ENCODE assay signal across 16 cellular contexts in the genomic region with DNA sequence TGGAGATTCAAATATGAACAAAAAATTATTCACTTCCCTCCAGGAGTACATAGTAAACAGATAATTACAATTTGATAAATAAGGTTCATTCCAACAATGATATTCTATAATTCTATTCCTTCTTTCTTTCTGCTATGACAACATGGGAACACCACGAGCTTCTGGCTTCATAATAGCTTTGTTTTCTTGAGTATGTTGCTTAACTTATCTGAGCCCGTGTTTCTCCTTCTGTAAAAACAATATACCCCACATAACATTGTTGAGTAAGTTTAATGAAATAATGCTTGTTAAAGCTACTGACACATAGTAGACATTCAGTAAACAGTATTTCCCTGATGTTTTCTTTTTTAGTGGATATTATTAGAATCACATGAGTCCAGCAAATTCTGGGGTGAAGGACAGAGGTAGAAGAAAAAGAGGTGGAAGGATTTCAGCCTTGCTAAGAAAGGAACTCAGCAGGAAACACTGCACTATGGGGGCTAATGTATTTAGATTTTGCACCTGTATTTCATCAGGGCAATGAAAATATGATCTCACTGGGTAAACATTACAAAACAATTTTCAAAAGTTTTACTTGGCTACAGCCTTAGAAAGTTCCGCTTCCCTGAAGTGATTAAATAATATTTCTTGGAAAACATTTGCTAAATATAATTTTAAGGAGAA.
"Had no signal": no experiment of that assay in that cellular context is flagged by ENCODE, and none has a peak within 500 bp of the region (broad histone marks: within the 10 kb centered on the region; RNA-seq: fewer than 3 reads in every experiment).

No MANE protein-coding gene starts in this region.

- H3K79me2 ChIP-seq: hepatocyte had no signal

- FAIRE-seq: endometrium had no signal

- H3K9me3 ChIP-seq: esophagus squamous epithelium, ovary, testis had no signal

- H2AFZ ChIP-seq: hepatocyte had no signal

- H3K36me3 ChIP-seq: esophagus squamous epithelium, ovary had no signal

- H3K4me2 ChIP-seq: hepatocyte had no signal

- H3K4me3 ChIP-seq: esophagus squamous epithelium, hepatocyte, ovary, testis had no signal

- H3K4me1 ChIP-seq: esophagus squamous epithelium, testis had no signal

- ATAC-seq: activated naive CD8-positive, alpha-beta T cell treated with anti-CD3 and anti-CD28 coated beads, Interleukin-2, amount 50 U/mL, for 24 hours; activated T-cell treated with anti-CD3 and anti-CD28 coated beads, Interleukin-2, amount 50 U/mL, for 72 hours; stimulated activated naive CD8-positive, alpha-beta T cell treated with anti-CD3 and anti-CD28 coated beads, Interleukin-15, amount 100 ng/mL, for 72 hours; T-cell had no signal

- DNase-seq: activated CD4-positive, alpha-beta memory T cell treated with anti-CD3 and anti-CD28 coated beads for 36 hours; activated CD4-positive, alpha-beta T cell treated with anti-CD3 and anti-CD28 coated beads for 1 hour; activated gamma-delta T cell treated with Interleukin-2 at 50 U/mL for 16 hours; activated naive CD8-positive, alpha-beta T cell treated with anti-CD3 and anti-CD28 coated beads, Interleukin-2, amount 50 U/mL, for 24 hours; activated T-cell treated with anti-CD3 and anti-CD28 coated beads, Interleukin-2, amount 50 U/mL, for 72 hours; esophagus squamous epithelium; kidney; mesendoderm; ovary; stimulated activated CD4-positive, alpha-beta T cell treated with anti-CD3 and anti-CD28 coated beads, Interleukin-4, amount 100 ng/mL, for 4 hours; stimulated activated naive CD8-positive, alpha-beta T cell treated with anti-CD3 and anti-CD28 coated beads, Interleukin-15, amount 100 ng/mL, for 72 hours; T-cell; T1000; testis had no signal

- H3K27ac ChIP-seq: esophagus squamous epithelium, hepatocyte, ovary, testis had no signal

- H3K27me3 ChIP-seq: esophagus squamous epithelium, hepatocyte, ovary, testis had no signal
